ENCODE assay signal across 8 cellular contexts in genomic region chr12:19382111-19382526, GRCh38. TPM values are rescaled to one million over a fixed set of nuclear protein-coding genes. Genes with fewer than 3 reads are reported as not detected.
DNase-seq lines count a peak whose midpoint lies in the region; ATAC-seq and TF ChIP-seq lines count a peak whose summit lies in the region.

No MANE protein-coding gene starts in this region.

- peaks cover 19% of the 10 kb centered on the region for H3K4me1 Mint-ChIP-seq in activated T-cell treated with anti-CD3 and anti-CD28 coated beads, Interleukin-2, amount 50 U/mL, for 24 hours (ENCODE audit: low read depth)

- ATAC-seq in GM21515 (IDR thresholded peaks at IDR 0.05; ENCODE audit: unreplicated experiment) (peak; percentile 90), HG03571 (IDR thresholded peaks at IDR 0.05; ENCODE audit: unreplicated experiment) (peak; percentile 95), upper lobe of right lung (no peak)

- 50 to 53% methylated on average over 3 to 4 of the region's 4 CpGs for WGBS in transverse colon (ENCODE audit: low coverage in 1 of 2), 2 donors

- no peaks in the 10 kb centered on the region for H3K27me3 Mint-ChIP-seq in activated T-cell treated with anti-CD3 and anti-CD28 coated beads, Interleukin-2, amount 50 U/mL, for 24 hours

- intact Hi-C loops in upper lobe of right lung (cut with DNase I): no loop called here
- intact Hi-C loops in transverse colon (cut with DNase I; ENCODE audit: low total_unique reads): no loop called here

- POLR2A ChIA-PET in HEK293T (lab: Yijun Ruan, JAX): no interaction called here

- H3K4me3 ChIP-seq in upper lobe of right lung: no peak overlapping the region
- no peak overlapping the region for H3K4me3 ChIP-seq in transverse colon

- no peaks in the 10 kb centered on the region for H3K9me3 Mint-ChIP-seq in activated T-cell treated with anti-CD3 and anti-CD28 coated beads, Interleukin-2, amount 50 U/mL, for 24 hours

- TF ChIP-seq CTCF in upper lobe of right lung (IDR thresholded peaks at IDR 0.05) (no peak), transverse colon (IDR thresholded peaks at IDR 0.05) (no peak)

- TF ChIP-seq POLR2A in transverse colon (IDR thresholded peaks at IDR 0.05): no peak

- in situ Hi-C loops in transverse colon (cut with MboI; ENCODE audit: low pct_ligation_motif_present in 1 of 4, low pct_unique_long_range_greater_than_20kb in 1 of 4, low sequenced_read_pairs in 3 of 4): no loop called here

- no peaks in the 10 kb centered on the region for H3K36me3 Mint-ChIP-seq in activated T-cell treated with anti-CD3 and anti-CD28 coated beads, Interleukin-2, amount 50 U/mL, for 24 hours (ENCODE audit: low read depth)

- H3K9me3 ChIP-seq in upper lobe of right lung: no peaks in the 10 kb centered on the region
- no peaks in the 10 kb centered on the region for H3K9me3 ChIP-seq in transverse colon

- DNase-seq in GM03348 (ENCODE audit: low spot score) (peak; percentile 78), kidney tubule cell (ENCODE audit: low spot score) (peak; percentile 96), upper lobe of right lung (peak; percentile 16), HEK293T (ENCODE audit: extremely low spot score) (no peak), transverse colon (no peak)
- peak; percentile 55 for DNase-seq in activated T-cell treated with anti-CD3 and anti-CD28 coated beads, Interleukin-2, amount 50 U/mL, for 24 hours

- TF ChIP-seq EP300 in transverse colon (IDR thresholded peaks at IDR 0.05; ENCODE audit: low read depth): no peak

- H3K4me1 ChIP-seq in upper lobe of right lung (no peaks in the 10 kb centered on the region), transverse colon (no peaks in the 10 kb centered on the region)

- no peak overlapping the region for H3K27ac ChIP-seq in upper lobe of right lung
- H3K27ac ChIP-seq in transverse colon: no peak overlapping the region

- peak overlapping the region; percentile 77 for H3K27ac Mint-ChIP-seq in activated T-cell treated with anti-CD3 and anti-CD28 coated beads, Interleukin-2, amount 50 U/mL, for 24 hours

- no peak overlapping the region for H3K4me3 Mint-ChIP-seq in activated T-cell treated with anti-CD3 and anti-CD28 coated beads, Interleukin-2, amount 50 U/mL, for 24 hours

- H3K36me3 ChIP-seq in upper lobe of right lung (peaks cover 6% of the 10 kb centered on the region), transverse colon (no peaks in the 10 kb centered on the region)

- H3K27me3 ChIP-seq in upper lobe of right lung: no peaks in the 10 kb centered on the region
- no peaks in the 10 kb centered on the region for H3K27me3 ChIP-seq in transverse colon

- CTCF ChIA-PET in HEK293T (lab: Yijun Ruan, JAX): no interaction called here

TF ChIP-seq in HEK293T, 16 proteins besides CTCF, POLR2A, EP300 and RAD21:
- TF ChIP-seq ELF4 (IDR thresholded peaks at IDR 0.05) (no peak), ARNT (IDR thresholded peaks at IDR 0.05) (no peak), SP1 (IDR thresholded peaks at IDR 0.05) (no peak), NFRKB (IDR thresholded peaks at IDR 0.05) (no peak), FOXM1 (IDR thresholded peaks at IDR 0.05; ENCODE audit: borderline replicate concordance) (no peak), FOXK2 (IDR thresholded peaks at IDR 0.05) (no peak), ZNF384 (IDR thresholded peaks at IDR 0.05) (no peak)

RNA-seq across cellular contexts. Expression of gene AEBP2, which starts 57.2 kb away (rescaled TPM):
- total RNA-seq in upper lobe of right lung (40.1 TPM), transverse colon (10 to 100 TPM; 12.5 to 37.3 (median 32.2) TPM)

Comparison
In these comparisons a context has a peak if more than half of its experiments do, and no peak if none do; other contexts are left out.
1. DNase-seq: peak in GM03348 (single experiment), activated T-cell treated with anti-CD3 and anti-CD28 coated beads, Interleukin-2, amount 50 U/mL, for 24 hours (single experiment), kidney tubule cell (single experiment) and upper lobe of right lung (single experiment); none in HEK293T (single experiment) and transverse colon (single experiment).